8 cellular contexts compared by ENCODE assay signal in genomic region chr1:22710688-22711024, GRCh38. TPM values are rescaled to one million over a fixed set of nuclear protein-coding genes. Genes with fewer than 3 reads are reported as not detected.
A peak's percentile ranks its signal among the peaks of the same experiment; 100 is the strongest.
DNase-seq lines count a peak whose midpoint lies in the region; ATAC-seq, FAIRE-seq and TF ChIP-seq lines count a peak whose summit lies in the region.

TSS of gene EPHB2 (plus strand) at chr1:22710839. CDS start at chr1:22710983, 144 bp downstream.

- H3K4me1 ChIP-seq in esophagus (ENCODE audit: control insufficient read depth in 2 of 2, insufficient read depth in 2 of 2, low read length in 1 of 2) = peaks cover 0 to 5% of the 10 kb centered on the region in 2 donors

- H3K36me3 ChIP-seq in esophagus (ENCODE audit: control insufficient read depth in 2 of 2, insufficient read depth in 2 of 2, low read length in 1 of 2) = no peaks in the 10 kb centered on the region

- H3K4me3 Mint-ChIP-seq in naive B cell = peak within 1 kb of the TSS in 7 of 8 donors; percentile 62 to 87 (median 72)

- FAIRE-seq in HTR-8/SVneo (lab: Jason Lieb, UNC) (no peak), urothelium cell line (lab: Jason Lieb, UNC) (peak; percentile 53)

- H3K4me3 ChIP-seq in WI38 (ENCODE audit: low read depth, low read length) = peak within 1 kb of the TSS; percentile 74
- peak within 1 kb of the TSS; percentile 28 to 56 for H3K4me3 ChIP-seq in esophagus (ENCODE audit: low read depth in 1 of 2, low read length in 2 of 2)

- DNase-seq in COR-L47 (lab: John Stamatoyannopoulos, UW) (peak; percentile 34), HTR-8/SVneo (ENCODE audit: insufficient read length, low spot score) (peak; percentile 52), naive B cell (no peak), urothelium cell line (ENCODE audit: low spot score) (peak; percentile 88), NK-92 (lab: John Stamatoyannopoulos, UW; ENCODE audit: unreplicated experiment) (no peak)
- DNase-seq in activated CD4-positive, CD25-positive, alpha-beta regulatory T cell treated with anti-CD3 and anti-CD28 coated beads, Interleukin-2, amount 50 U/mL, for 72 hours = no peak

- ATAC-seq in naive B cell (ENCODE audit: low read depth in 2 of 2) = peak; percentile 46 to 50

- 0% methylated on average over 24 to 55 of the region's 55 CpGs for WGBS in esophagus, 2 donors

- no peak within 1 kb of the TSS for H3K27ac ChIP-seq in esophagus (ENCODE audit: low read depth in 2 of 2, low read length in 1 of 2)

- H3K36me3 Mint-ChIP-seq in naive B cell = no peaks in the 10 kb centered on the region

- TF ChIP-seq CTCF in WI38 (IDR thresholded peaks at IDR 0.05; ENCODE audit: low read depth, low read length) = no peak

- peaks cover 63 to 75% (median 73%) of the 10 kb centered on the region in 3 donors for H3K27me3 Mint-ChIP-seq in naive B cell

- no peaks in the 10 kb centered on the region for H3K9me3 ChIP-seq in esophagus (ENCODE audit: control insufficient read depth in 2 of 2, insufficient read depth in 1 of 2, low read depth in 1 of 2, low read length in 1 of 2)

- peaks cover 0 to 17% (median 10%) of the 10 kb centered on the region in 3 donors for H3K4me1 Mint-ChIP-seq in naive B cell

- H3K27me3 ChIP-seq in esophagus (ENCODE audit: control insufficient read depth in 1 of 2, insufficient read depth in 2 of 2, low read length in 2 of 2) = peaks cover 3 to 4% of the 10 kb centered on the region in 2 donors

- peaks cover 0 to 3% (median 0%) of the 10 kb centered on the region in 7 donors for H3K9me3 Mint-ChIP-seq in naive B cell

- H3K27ac Mint-ChIP-seq in naive B cell = no peak within 1 kb of the TSS

RNA-seq across cellular contexts. Expression of gene EPHB2, which starts in this region (rescaled TPM):
- polyA plus RNA-seq in esophagus (under 1 TPM; 0.08 to 0.16 TPM), naive B cell (ENCODE audit: low read depth in 6 of 6) (under 1 TPM in 1 of 6 donors, not detected in 5; 0.08 TPM)

Comparison
In these comparisons a context has a peak if more than half of its experiments do, and no peak if none do; other contexts are left out.
1. Peak in ATAC-seq in naive B cell; RNA of the gene not detected or under 1 TPM.
2. DNase-seq: peak in COR-L47 (single experiment), HTR-8/SVneo (single experiment) and urothelium cell line (single experiment); none in naive B cell (single experiment), activated CD4-positive, CD25-positive, alpha-beta regulatory T cell treated with anti-CD3 and anti-CD28 coated beads, Interleukin-2, amount 50 U/mL, for 72 hours (single experiment) and NK-92 (single experiment).